In genomic region chr1:61254629-61255323, GRCh38 we compare ENCODE assay signal across 8 cellular contexts.
DNase-seq lines count a peak whose midpoint lies in the region; ATAC-seq, FAIRE-seq and TF ChIP-seq lines count a peak whose summit lies in the region.

No MANE protein-coding gene starts in this region.

- POLR2A ChIA-PET in activated CD4-positive, alpha-beta memory T cell treated with anti-CD3 and anti-CD28 coated beads for 36 hours (lab: Charles Lee): no interaction called here
- POLR2A ChIA-PET in activated CD4-positive, alpha-beta memory T cell treated with anti-CD3 and anti-CD28 coated beads, Interleukin-2, amount 10 ng/mL, durations not matched to agents 7 days and 5 days (lab: Charles Lee): no interaction called here

- H3K4me3 ChIP-seq in bronchial epithelial cell (ENCODE audit: low read depth, low read length) (no peak overlapping the region), left lung (peak overlapping the region in 1 of 2 donors; percentile 32), tibial nerve (peak overlapping the region; percentile 10 to 39 (median 20)), MG63 (no peak overlapping the region)

- peak overlapping the region; percentile 74 to 75 for H3K27ac ChIP-seq in left lung
- H3K27ac ChIP-seq in tibial nerve: peak overlapping the region; percentile 9 to 76 (median 52)

- H3K27me3 Mint-ChIP-seq in activated CD4-positive, alpha-beta memory T cell treated with anti-CD3 and anti-CD28 coated beads for 36 hours: no peaks in the 10 kb centered on the region
- H3K27me3 Mint-ChIP-seq in activated CD4-positive, alpha-beta memory T cell treated with anti-CD3 and anti-CD28 coated beads, Interleukin-2, amount 10 ng/mL, durations not matched to agents 7 days and 5 days: no peaks in the 10 kb centered on the region

- 4 to 7% methylated on average over 6 of the region's 6 CpGs for WGBS in tibial nerve, 2 donors

- H3K4me1 ChIP-seq in left lung (peaks cover 12 to 30% of the 10 kb centered on the region in 2 donors), tibial nerve (peaks cover 0 to 68% (median 21%) of the 10 kb centered on the region in 4 donors)

- H3K36me3 Mint-ChIP-seq in activated CD4-positive, alpha-beta memory T cell treated with anti-CD3 and anti-CD28 coated beads for 36 hours: no peaks in the 10 kb centered on the region
- H3K36me3 Mint-ChIP-seq in activated CD4-positive, alpha-beta memory T cell treated with anti-CD3 and anti-CD28 coated beads, Interleukin-2, amount 10 ng/mL, durations not matched to agents 7 days and 5 days (ENCODE audit: low read depth): no peaks in the 10 kb centered on the region

- DNase-seq in activated CD4-positive, alpha-beta memory T cell treated with anti-CD3 and anti-CD28 coated beads for 36 hours: no peak
- DNase-seq in activated CD4-positive, alpha-beta memory T cell treated with anti-CD3 and anti-CD28 coated beads, Interleukin-2, amount 10 ng/mL, durations not matched to agents 7 days and 5 days: no peak
- DNase-seq in bronchial epithelial cell (ENCODE audit: low read depth): peak; percentile 65
- DNase-seq in left lung: no peak
- peak in 1 of 2 donors; percentile 55 for DNase-seq in tibial nerve (ENCODE audit: low spot score in 2 of 2)
- DNase-seq in posterior vena cava (ENCODE audit: low spot score): no peak
- no peak for DNase-seq in NCI-H1436 treated with DMSO at 0.1 percent for 48 hours (lab: John Stamatoyannopoulos, UW)
- DNase-seq in MG63: no peak

- peak overlapping the region; percentile 5 for H3K4me3 Mint-ChIP-seq in activated CD4-positive, alpha-beta memory T cell treated with anti-CD3 and anti-CD28 coated beads for 36 hours
- no peak overlapping the region for H3K4me3 Mint-ChIP-seq in activated CD4-positive, alpha-beta memory T cell treated with anti-CD3 and anti-CD28 coated beads, Interleukin-2, amount 10 ng/mL, durations not matched to agents 7 days and 5 days

- H3K27me3 ChIP-seq in bronchial epithelial cell (ENCODE audit: control insufficient read depth, insufficient read depth, low read length) (no peaks in the 10 kb centered on the region), left lung (no peaks in the 10 kb centered on the region), tibial nerve (no peaks in the 10 kb centered on the region), MG63 (no peaks in the 10 kb centered on the region)

- intact Hi-C loops in activated CD4-positive, alpha-beta memory T cell treated with anti-CD3 and anti-CD28 coated beads for 36 hours (cut with micrococcal nuclease): no loop called here
- intact Hi-C loops in left lung (cut with DNase I) (no loop called here), posterior vena cava (cut with DNase I) (no loop called here)

- TF ChIP-seq POLR2A in tibial nerve (IDR thresholded peaks at IDR 0.05): no peak

- H3K9me3 ChIP-seq in left lung (no peaks in the 10 kb centered on the region), tibial nerve (no peaks in the 10 kb centered on the region), MG63 (no peaks in the 10 kb centered on the region)

- FAIRE-seq in bronchial epithelial cell (lab: Jason Lieb, UNC): no peak

- peak in 1 of 2 donors; percentile 46 for TF ChIP-seq EP300 in tibial nerve (IDR thresholded peaks at IDR 0.05)

- ATAC-seq in left lung: peak; percentile 47

- H3K4me1 Mint-ChIP-seq in activated CD4-positive, alpha-beta memory T cell treated with anti-CD3 and anti-CD28 coated beads for 36 hours (ENCODE audit: low read depth): peaks cover 14% of the 10 kb centered on the region
- peaks cover 19% of the 10 kb centered on the region for H3K4me1 Mint-ChIP-seq in activated CD4-positive, alpha-beta memory T cell treated with anti-CD3 and anti-CD28 coated beads, Interleukin-2, amount 10 ng/mL, durations not matched to agents 7 days and 5 days

- TF ChIP-seq CTCF in bronchial epithelial cell (IDR thresholded peaks at IDR 0.05; ENCODE audit: insufficient read depth, low read length, severe bottlenecking): no peak
- TF ChIP-seq CTCF in left lung (IDR thresholded peaks at IDR 0.05): no peak
- no peak for TF ChIP-seq CTCF in tibial nerve (IDR thresholded peaks at IDR 0.05)

- CTCF ChIA-PET in activated CD4-positive, alpha-beta memory T cell treated with anti-CD3 and anti-CD28 coated beads for 36 hours (lab: Charles Lee): no interaction called here
- CTCF ChIA-PET in activated CD4-positive, alpha-beta memory T cell treated with anti-CD3 and anti-CD28 coated beads, Interleukin-2, amount 10 ng/mL, durations not matched to agents 7 days and 5 days (lab: Charles Lee): no interaction called here

- H3K36me3 ChIP-seq in bronchial epithelial cell (ENCODE audit: control insufficient read depth, insufficient read depth, low read length) (no peaks in the 10 kb centered on the region), left lung (no peaks in the 10 kb centered on the region), tibial nerve (no peaks in the 10 kb centered on the region), MG63 (no peaks in the 10 kb centered on the region)

- no peaks in the 10 kb centered on the region for H3K9me3 Mint-ChIP-seq in activated CD4-positive, alpha-beta memory T cell treated with anti-CD3 and anti-CD28 coated beads for 36 hours
- H3K9me3 Mint-ChIP-seq in activated CD4-positive, alpha-beta memory T cell treated with anti-CD3 and anti-CD28 coated beads, Interleukin-2, amount 10 ng/mL, durations not matched to agents 7 days and 5 days: no peaks in the 10 kb centered on the region

- H3K27ac Mint-ChIP-seq in activated CD4-positive, alpha-beta memory T cell treated with anti-CD3 and anti-CD28 coated beads for 36 hours: no peak overlapping the region
- H3K27ac Mint-ChIP-seq in activated CD4-positive, alpha-beta memory T cell treated with anti-CD3 and anti-CD28 coated beads, Interleukin-2, amount 10 ng/mL, durations not matched to agents 7 days and 5 days: no peak overlapping the region

Comparison
In these comparisons a context has a peak if more than half of its experiments do, and no peak if none do; other contexts are left out.
1. H3K4me3 ChIP-seq: peak in tibial nerve (4 of 4); none in bronchial epithelial cell (single experiment) and MG63 (single experiment).